Comparison of ENCODE assay signal across 1 cellular context in the genomic region with DNA sequence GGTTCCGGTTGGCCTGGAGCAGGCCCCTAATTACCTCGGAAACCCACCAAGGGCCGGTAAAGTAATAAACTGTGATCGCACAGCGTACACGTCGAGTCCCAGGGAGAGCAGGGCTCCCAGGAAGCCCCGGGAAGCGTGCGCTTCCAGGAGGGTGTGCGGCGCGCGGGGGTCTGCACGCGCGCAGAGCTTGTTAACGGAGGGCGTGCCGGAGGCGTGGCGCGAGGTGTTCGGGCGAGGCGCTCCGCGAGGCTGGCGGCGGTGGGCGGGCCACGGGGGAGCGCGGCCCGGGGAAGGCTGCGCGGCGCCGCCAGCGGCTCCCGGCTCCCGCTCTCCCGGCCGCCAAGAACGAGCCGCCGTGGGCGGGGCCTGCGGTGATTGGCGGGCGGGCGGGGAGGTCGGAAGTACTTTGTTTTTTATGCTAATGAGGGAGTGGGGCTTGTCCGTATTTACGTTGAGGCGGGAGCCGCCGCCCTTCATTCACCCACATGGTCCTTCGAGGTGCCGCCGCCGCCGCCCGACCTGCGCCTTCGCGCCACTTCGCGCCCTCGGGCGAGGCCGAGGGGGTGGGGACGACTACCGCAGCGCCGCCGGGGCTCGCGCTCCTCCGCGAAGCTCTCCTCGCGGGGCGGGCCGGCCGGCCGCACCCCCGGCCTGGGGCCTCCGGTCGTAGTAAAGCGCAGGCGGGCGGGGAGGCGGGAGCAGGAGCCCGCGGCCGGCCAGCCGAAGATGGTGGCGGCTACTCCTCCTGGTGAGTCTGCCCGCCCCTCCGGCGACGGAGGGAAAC.
TF ChIP-seq lines count a peak whose summit lies in the region.

A gene (plus strand): TSS at position 476 of the 784 bp plus-strand sequence.

TF ChIP-seq in GM12878, 131 proteins besides CTCF, POLR2A, EP300 and RAD21 (continued from another document and continues in another):
- TF ChIP-seq, protein P1, sequence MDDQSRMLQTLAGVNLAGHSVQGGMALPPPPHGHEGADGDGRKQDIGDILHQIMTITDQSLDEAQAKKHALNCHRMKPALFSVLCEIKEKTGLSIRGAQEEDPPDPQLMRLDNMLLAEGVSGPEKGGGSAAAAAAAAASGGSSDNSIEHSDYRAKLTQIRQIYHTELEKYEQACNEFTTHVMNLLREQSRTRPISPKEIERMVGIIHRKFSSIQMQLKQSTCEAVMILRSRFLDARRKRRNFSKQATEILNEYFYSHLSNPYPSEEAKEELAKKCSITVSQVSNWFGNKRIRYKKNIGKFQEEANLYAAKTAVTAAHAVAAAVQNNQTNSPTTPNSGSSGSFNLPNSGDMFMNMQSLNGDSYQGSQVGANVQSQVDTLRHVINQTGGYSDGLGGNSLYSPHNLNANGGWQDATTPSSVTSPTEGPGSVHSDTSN (IDR thresholded peaks at IDR 0.05; ENCODE audit: insufficient replicate concordance, low read depth, low read length): peak; percentile 89
- TF ChIP-seq EZH2 (IDR thresholded peaks at IDR 0.05; ENCODE audit: borderline replicate concordance, control insufficient read depth, low read depth, low read length): no peak
- 0 out of 4 replicates have a peak, but pooled peaks have one; percentile 4 to 51 for TF ChIP-seq IKZF2 (IDR thresholded peaks at IDR 0.05)
- TF ChIP-seq PML (IDR thresholded peaks at IDR 0.05; ENCODE audit: low read length): no peak
- no peak; the same call in 1 of the 2 replicates for TF ChIP-seq TARDBP (IDR thresholded peaks at IDR 0.05; ENCODE audit: borderline replicate concordance)
- TF ChIP-seq, protein P2, sequence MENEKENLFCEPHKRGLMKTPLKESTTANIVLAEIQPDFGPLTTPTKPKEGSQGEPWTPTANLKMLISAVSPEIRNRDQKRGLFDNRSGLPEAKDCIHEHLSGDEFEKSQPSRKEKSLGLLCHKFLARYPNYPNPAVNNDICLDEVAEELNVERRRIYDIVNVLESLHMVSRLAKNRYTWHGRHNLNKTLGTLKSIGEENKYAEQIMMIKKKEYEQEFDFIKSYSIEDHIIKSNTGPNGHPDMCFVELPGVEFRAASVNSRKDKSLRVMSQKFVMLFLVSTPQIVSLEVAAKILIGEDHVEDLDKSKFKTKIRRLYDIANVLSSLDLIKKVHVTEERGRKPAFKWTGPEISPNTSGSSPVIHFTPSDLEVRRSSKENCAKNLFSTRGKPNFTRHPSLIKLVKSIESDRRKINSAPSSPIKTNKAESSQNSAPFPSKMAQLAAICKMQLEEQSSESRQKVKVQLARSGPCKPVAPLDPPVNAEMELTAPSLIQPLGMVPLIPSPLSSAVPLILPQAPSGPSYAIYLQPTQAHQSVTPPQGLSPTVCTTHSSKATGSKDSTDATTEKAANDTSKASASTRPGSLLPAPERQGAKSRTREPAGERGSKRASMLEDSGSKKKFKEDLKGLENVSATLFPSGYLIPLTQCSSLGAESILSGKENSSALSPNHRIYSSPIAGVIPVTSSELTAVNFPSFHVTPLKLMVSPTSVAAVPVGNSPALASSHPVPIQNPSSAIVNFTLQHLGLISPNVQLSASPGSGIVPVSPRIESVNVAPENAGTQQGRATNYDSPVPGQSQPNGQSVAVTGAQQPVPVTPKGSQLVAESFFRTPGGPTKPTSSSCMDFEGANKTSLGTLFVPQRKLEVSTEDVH (IDR thresholded peaks at IDR 0.05; ENCODE audit: low read depth, partially characterized antibody): no peak
- TF ChIP-seq, protein P3, sequence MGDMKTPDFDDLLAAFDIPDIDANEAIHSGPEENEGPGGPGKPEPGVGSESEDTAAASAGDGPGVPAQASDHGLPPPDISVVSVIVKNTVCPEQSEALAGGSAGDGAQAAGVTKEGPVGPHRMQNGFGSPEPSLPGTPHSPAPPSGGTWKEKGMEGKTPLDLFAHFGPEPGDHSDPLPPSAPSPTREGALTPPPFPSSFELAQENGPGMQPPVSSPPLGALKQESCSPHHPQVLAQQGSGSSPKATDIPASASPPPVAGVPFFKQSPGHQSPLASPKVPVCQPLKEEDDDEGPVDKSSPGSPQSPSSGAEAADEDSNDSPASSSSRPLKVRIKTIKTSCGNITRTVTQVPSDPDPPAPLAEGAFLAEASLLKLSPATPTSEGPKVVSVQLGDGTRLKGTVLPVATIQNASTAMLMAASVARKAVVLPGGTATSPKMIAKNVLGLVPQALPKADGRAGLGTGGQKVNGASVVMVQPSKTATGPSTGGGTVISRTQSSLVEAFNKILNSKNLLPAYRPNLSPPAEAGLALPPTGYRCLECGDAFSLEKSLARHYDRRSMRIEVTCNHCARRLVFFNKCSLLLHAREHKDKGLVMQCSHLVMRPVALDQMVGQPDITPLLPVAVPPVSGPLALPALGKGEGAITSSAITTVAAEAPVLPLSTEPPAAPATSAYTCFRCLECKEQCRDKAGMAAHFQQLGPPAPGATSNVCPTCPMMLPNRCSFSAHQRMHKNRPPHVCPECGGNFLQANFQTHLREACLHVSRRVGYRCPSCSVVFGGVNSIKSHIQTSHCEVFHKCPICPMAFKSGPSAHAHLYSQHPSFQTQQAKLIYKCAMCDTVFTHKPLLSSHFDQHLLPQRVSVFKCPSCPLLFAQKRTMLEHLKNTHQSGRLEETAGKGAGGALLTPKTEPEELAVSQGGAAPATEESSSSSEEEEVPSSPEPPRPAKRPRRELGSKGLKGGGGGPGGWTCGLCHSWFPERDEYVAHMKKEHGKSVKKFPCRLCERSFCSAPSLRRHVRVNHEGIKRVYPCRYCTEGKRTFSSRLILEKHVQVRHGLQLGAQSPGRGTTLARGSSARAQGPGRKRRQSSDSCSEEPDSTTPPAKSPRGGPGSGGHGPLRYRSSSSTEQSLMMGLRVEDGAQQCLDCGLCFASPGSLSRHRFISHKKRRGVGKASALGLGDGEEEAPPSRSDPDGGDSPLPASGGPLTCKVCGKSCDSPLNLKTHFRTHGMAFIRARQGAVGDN (IDR thresholded peaks at IDR 0.05): peak; percentile 78
- no peak for TF ChIP-seq GABPA (IDR thresholded peaks at IDR 0.05; ENCODE audit: low read depth)
- no peak for TF ChIP-seq SUZ12 (IDR thresholded peaks at IDR 0.05; ENCODE audit: unreplicated experiment)
- TF ChIP-seq ZNF24 (IDR thresholded peaks at IDR 0.05): peak; percentile 35; the same call in 1 of the 2 replicates
- TF ChIP-seq SIN3A (IDR thresholded peaks at IDR 0.05; ENCODE audit: low read depth, low read length): peak; percentile 57; the same call in 1 of the 2 replicates
- no peak for TF ChIP-seq FOXK2 (IDR thresholded peaks at IDR 0.05)
- no peak for TF ChIP-seq ESRRA (IDR thresholded peaks at IDR 0.05; ENCODE audit: low read length)
- TF ChIP-seq, protein P4, sequence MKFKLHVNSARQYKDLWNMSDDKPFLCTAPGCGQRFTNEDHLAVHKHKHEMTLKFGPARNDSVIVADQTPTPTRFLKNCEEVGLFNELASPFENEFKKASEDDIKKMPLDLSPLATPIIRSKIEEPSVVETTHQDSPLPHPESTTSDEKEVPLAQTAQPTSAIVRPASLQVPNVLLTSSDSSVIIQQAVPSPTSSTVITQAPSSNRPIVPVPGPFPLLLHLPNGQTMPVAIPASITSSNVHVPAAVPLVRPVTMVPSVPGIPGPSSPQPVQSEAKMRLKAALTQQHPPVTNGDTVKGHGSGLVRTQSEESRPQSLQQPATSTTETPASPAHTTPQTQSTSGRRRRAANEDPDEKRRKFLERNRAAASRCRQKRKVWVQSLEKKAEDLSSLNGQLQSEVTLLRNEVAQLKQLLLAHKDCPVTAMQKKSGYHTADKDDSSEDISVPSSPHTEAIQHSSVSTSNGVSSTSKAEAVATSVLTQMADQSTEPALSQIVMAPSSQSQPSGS (IDR thresholded peaks at IDR 0.05; ENCODE audit: low read length): no peak
- TF ChIP-seq, protein P5, sequence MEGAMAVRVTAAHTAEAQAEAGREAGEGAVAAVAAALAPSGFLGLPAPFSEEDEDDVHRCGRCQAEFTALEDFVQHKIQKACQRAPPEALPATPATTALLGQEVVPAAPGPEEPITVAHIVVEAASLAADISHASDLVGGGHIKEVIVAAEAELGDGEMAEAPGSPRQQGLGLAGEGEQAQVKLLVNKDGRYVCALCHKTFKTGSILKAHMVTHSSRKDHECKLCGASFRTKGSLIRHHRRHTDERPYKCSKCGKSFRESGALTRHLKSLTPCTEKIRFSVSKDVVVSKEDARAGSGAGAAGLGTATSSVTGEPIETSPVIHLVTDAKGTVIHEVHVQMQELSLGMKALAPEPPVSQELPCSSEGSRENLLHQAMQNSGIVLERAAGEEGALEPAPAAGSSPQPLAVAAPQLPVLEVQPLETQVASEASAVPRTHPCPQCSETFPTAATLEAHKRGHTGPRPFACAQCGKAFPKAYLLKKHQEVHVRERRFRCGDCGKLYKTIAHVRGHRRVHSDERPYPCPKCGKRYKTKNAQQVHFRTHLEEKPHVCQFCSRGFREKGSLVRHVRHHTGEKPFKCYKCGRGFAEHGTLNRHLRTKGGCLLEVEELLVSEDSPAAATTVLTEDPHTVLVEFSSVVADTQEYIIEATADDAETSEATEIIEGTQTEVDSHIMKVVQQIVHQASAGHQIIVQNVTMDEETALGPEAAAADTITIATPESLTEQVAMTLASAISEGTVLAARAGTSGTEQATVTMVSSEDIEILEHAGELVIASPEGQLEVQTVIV (IDR thresholded peaks at IDR 0.05; ENCODE audit: borderline replicate concordance, partially characterized antibody): no peak
- no peak for TF ChIP-seq BCL11A (IDR thresholded peaks at IDR 0.05; ENCODE audit: low read depth, low read length)
- no peak for TF ChIP-seq ZSCAN29 (IDR thresholded peaks at IDR 0.05)
- TF ChIP-seq MYC (IDR thresholded peaks at IDR 0.05; ENCODE audit: insufficient read depth, insufficient read length, insufficient replicate concordance, low read length, severe bottlenecking): peak; percentile 40
- TF ChIP-seq SP1 (IDR thresholded peaks at IDR 0.05; ENCODE audit: low read depth, low read length): peak; percentile 10
- TF ChIP-seq TAF1 (IDR thresholded peaks at IDR 0.05; ENCODE audit: borderline replicate concordance, low read depth, low read length): peak; percentile 53; the same call in 1 of the 2 replicates
- TF ChIP-seq, protein P6, sequence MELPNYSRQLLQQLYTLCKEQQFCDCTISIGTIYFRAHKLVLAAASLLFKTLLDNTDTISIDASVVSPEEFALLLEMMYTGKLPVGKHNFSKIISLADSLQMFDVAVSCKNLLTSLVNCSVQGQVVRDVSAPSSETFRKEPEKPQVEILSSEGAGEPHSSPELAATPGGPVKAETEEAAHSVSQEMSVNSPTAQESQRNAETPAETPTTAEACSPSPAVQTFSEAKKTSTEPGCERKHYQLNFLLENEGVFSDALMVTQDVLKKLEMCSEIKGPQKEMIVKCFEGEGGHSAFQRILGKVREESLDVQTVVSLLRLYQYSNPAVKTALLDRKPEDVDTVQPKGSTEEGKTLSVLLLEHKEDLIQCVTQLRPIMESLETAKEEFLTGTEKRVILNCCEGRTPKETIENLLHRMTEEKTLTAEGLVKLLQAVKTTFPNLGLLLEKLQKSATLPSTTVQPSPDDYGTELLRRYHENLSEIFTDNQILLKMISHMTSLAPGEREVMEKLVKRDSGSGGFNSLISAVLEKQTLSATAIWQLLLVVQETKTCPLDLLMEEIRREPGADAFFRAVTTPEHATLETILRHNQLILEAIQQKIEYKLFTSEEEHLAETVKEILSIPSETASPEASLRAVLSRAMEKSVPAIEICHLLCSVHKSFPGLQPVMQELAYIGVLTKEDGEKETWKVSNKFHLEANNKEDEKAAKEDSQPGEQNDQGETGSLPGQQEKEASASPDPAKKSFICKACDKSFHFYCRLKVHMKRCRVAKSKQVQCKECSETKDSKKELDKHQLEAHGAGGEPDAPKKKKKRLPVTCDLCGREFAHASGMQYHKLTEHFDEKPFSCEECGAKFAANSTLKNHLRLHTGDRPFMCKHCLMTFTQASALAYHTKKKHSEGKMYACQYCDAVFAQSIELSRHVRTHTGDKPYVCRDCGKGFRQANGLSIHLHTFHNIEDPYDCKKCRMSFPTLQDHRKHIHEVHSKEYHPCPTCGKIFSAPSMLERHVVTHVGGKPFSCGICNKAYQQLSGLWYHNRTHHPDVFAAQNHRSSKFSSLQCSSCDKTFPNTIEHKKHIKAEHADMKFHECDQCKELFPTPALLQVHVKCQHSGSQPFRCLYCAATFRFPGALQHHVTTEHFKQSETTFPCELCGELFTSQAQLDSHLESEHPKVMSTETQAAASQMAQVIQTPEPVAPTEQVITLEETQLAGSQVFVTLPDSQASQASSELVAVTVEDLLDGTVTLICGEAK (IDR thresholded peaks at IDR 0.05; ENCODE audit: borderline replicate concordance): no peak
- TF ChIP-seq IRF4 (IDR thresholded peaks at IDR 0.05; ENCODE audit: low read depth, low read length): no peak
- TF ChIP-seq BACH1 (IDR thresholded peaks at IDR 0.05; ENCODE audit: borderline replicate concordance): peak; percentile 79; the same call in 1 of the 2 replicates
- no peak for TF ChIP-seq RCOR1 (conservative IDR thresholded peaks at IDR 0.05; ENCODE audit: low read depth, low read length)
- TF ChIP-seq NFYA (IDR thresholded peaks at IDR 0.05; ENCODE audit: borderline replicate concordance, low read depth, low read length): no peak
- TF ChIP-seq, protein P7, sequence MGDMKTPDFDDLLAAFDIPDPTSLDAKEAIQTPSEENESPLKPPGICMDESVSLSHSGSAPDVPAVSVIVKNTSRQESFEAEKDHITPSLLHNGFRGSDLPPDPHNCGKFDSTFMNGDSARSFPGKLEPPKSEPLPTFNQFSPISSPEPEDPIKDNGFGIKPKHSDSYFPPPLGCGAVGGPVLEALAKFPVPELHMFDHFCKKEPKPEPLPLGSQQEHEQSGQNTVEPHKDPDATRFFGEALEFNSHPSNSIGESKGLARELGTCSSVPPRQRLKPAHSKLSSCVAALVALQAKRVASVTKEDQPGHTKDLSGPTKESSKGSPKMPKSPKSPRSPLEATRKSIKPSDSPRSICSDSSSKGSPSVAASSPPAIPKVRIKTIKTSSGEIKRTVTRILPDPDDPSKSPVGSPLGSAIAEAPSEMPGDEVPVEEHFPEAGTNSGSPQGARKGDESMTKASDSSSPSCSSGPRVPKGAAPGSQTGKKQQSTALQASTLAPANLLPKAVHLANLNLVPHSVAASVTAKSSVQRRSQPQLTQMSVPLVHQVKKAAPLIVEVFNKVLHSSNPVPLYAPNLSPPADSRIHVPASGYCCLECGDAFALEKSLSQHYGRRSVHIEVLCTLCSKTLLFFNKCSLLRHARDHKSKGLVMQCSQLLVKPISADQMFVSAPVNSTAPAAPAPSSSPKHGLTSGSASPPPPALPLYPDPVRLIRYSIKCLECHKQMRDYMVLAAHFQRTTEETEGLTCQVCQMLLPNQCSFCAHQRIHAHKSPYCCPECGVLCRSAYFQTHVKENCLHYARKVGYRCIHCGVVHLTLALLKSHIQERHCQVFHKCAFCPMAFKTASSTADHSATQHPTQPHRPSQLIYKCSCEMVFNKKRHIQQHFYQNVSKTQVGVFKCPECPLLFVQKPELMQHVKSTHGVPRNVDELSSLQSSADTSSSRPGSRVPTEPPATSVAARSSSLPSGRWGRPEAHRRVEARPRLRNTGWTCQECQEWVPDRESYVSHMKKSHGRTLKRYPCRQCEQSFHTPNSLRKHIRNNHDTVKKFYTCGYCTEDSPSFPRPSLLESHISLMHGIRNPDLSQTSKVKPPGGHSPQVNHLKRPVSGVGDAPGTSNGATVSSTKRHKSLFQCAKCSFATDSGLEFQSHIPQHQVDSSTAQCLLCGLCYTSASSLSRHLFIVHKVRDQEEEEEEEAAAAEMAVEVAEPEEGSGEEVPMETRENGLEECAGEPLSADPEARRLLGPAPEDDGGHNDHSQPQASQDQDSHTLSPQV (IDR thresholded peaks at IDR 0.05): no peak
- TF ChIP-seq BHLHE40 (IDR thresholded peaks at IDR 0.05; ENCODE audit: borderline replicate concordance in 1 of 2, low read depth in 2 of 2, low read length in 1 of 2): peak; percentile 56 to 86; a peak in 3 of 4 replicates
- peak; percentile 66 for TF ChIP-seq ZNF384 (IDR thresholded peaks at IDR 0.05; ENCODE audit: borderline replicate concordance, low read depth, low read length)
- no peak for TF ChIP-seq STAT1 (conservative IDR thresholded peaks at IDR 0.05)
- no peak for TF ChIP-seq KAT2A (conservative IDR thresholded peaks at IDR 0.05; ENCODE audit: control insufficient read depth, low read depth, low read length)
- peak; percentile 93 for TF ChIP-seq IKZF1 (conservative IDR thresholded peaks at IDR 0.05)
- no peak for TF ChIP-seq JUND (IDR thresholded peaks at IDR 0.05; ENCODE audit: low read depth, low read length)
- no peak for TF ChIP-seq ZBED1 (IDR thresholded peaks at IDR 0.05; ENCODE audit: borderline replicate concordance)
- TF ChIP-seq ZNF207 (IDR thresholded peaks at IDR 0.05; ENCODE audit: borderline replicate concordance): 0 out of 2 replicates have a peak, but pooled peaks have one; percentile 68
